Comparison of ENCODE assay signal across 10 cellular contexts in genomic region chr1:115430717-115431116, GRCh38.
A peak's percentile ranks its signal among the peaks of the same experiment; 100 is the strongest.
DNase-seq lines count a peak whose midpoint lies in the region; ATAC-seq, FAIRE-seq and TF ChIP-seq lines count a peak whose summit lies in the region.
"Had no signal": no experiment of that assay in that cellular context is flagged by ENCODE, and none has a peak within 500 bp of the region (broad histone marks: within the 10 kb centered on the region; RNA-seq: fewer than 3 reads in every experiment).

No MANE protein-coding gene starts in this region.

- DNase-seq in HepG2 (ENCODE audit: low spot score), result peak; percentile 30
- no peak for DNase-seq in right lobe of liver
- DNase-seq in fibroblast of lung (ENCODE audit: low read depth in 2 of 2), result peak; percentile 90 to 94
- DNase-seq in iPS-NIHi11 (ENCODE audit: low spot score), result no peak
- no peak for DNase-seq in stimulated activated effector memory CD8-positive, alpha-beta T cell treated with anti-CD3 and anti-CD28 coated beads, Interleukin-12 subunit alpha, Interleukin-12 subunit beta, amount 100 ng/mL, for 72 hours (ENCODE audit: low spot score in 2 of 2)
- DNase-seq in NCI-H1092 (lab: John Stamatoyannopoulos, UW), result no peak
- DNase-seq in natural killer cell, result no peak

- in situ Hi-C loops in HepG2 (cut with HindIII; ENCODE audit: extremely low pct_ligation_motif_present, low pct_unique_long_range_greater_than_20kb), result no loop called here

- TF ChIP-seq RAD21 in HepG2 (CRISPR knock-in tag; IDR thresholded peaks at IDR 0.05), result no peak

- H3K4me3 ChIP-seq in HepG2 (replicated peaks in 1 of 3; ENCODE audit: insufficient read depth in 1 of 3, low read depth in 2 of 3, low read length in 3 of 3) (no peak overlapping the region), right lobe of liver (no peak overlapping the region), fibroblast of lung (replicated peaks in 1 of 4; ENCODE audit: control extremely low read depth in 1 of 4, insufficient read depth in 1 of 4, low read depth in 3 of 4, low read length in 4 of 4) (no peak overlapping the region)

- no peak for TF ChIP-seq CTCF in HepG2 (CRISPR knock-in tag; IDR thresholded peaks at IDR 0.05)
- TF ChIP-seq CTCF in right lobe of liver (IDR thresholded peaks at IDR 0.05), result no peak
- TF ChIP-seq CTCF in fibroblast of lung (conservative IDR thresholded peaks at IDR 0.05 in 1 of 2, IDR thresholded peaks at IDR 0.05 in 1 of 2; ENCODE audit: low read depth in 1 of 2, low read length in 2 of 2), result no peak
- no peak for TF ChIP-seq CTCF in natural killer cell (IDR thresholded peaks at IDR 0.05)

- peaks cover 0 to 8% of the 10 kb centered on the region in 2 donors for H3K27me3 Mint-ChIP-seq in natural killer cell (ENCODE audit: low read depth in 2 of 2)

- no peaks in the 10 kb centered on the region for H3K4me1 Mint-ChIP-seq in stimulated activated effector memory CD8-positive, alpha-beta T cell treated with anti-CD3 and anti-CD28 coated beads, Interleukin-12 subunit alpha, Interleukin-12 subunit beta, amount 100 ng/mL, for 72 hours
- H3K4me1 Mint-ChIP-seq in natural killer cell, result no peaks in the 10 kb centered on the region

- 4% methylated on average over 6 of the region's 6 CpGs for whole genome bisulfite sequencing in HepG2 (ENCODE audit: low lambda C conversion rate)
- WGBS in right lobe of liver (ENCODE audit: insufficient coverage, low coverage, low lambda C conversion rate, missing lambda C conversion rate), result 53% methylated on average over 5 of the region's 6 CpGs

- H3K27me3 ChIP-seq in HepG2 (ENCODE audit: control insufficient read depth in 1 of 2, insufficient read depth in 2 of 2, low read length in 2 of 2), result peaks cover 0 to 1% of the 10 kb centered on the region in 2 experiments; a peak in 1 of 5 replicates
- H3K27me3 ChIP-seq in right lobe of liver, result no peaks in the 10 kb centered on the region
- no peaks in the 10 kb centered on the region for H3K27me3 ChIP-seq in fibroblast of lung (ENCODE audit: control insufficient read depth, insufficient read depth, low read length)

- H3K9me3 ChIP-seq in HepG2 (ENCODE audit: low read length) (no peaks in the 10 kb centered on the region), right lobe of liver (no peaks in the 10 kb centered on the region), fibroblast of lung (ENCODE audit: control insufficient read depth, insufficient read depth, low read depth, low read length) (no peaks in the 10 kb centered on the region)

- H4K20me1 ChIP-seq in HepG2 (ENCODE audit: insufficient read depth, low read length) (no peaks in the 10 kb centered on the region), fibroblast of lung (ENCODE audit: control insufficient read depth, extremely low read depth, insufficient read depth, low read length) (no peaks in the 10 kb centered on the region)

- H3K27ac Mint-ChIP-seq in stimulated activated effector memory CD8-positive, alpha-beta T cell treated with anti-CD3 and anti-CD28 coated beads, Interleukin-12 subunit alpha, Interleukin-12 subunit beta, amount 100 ng/mL, for 72 hours, result no peak overlapping the region
- no peak overlapping the region for H3K27ac Mint-ChIP-seq in natural killer cell
- H3K27ac Mint-ChIP-seq: WTC11 had no signal

- H3K36me3 ChIP-seq in HepG2 (replicated peaks in 1 of 2; ENCODE audit: control insufficient read depth in 1 of 2, insufficient read depth in 2 of 2, low read length in 2 of 2) (no peaks in the 10 kb centered on the region), right lobe of liver (no peaks in the 10 kb centered on the region), fibroblast of lung (ENCODE audit: control insufficient read depth, insufficient read depth, low read length) (no peaks in the 10 kb centered on the region)

- H3K4me2 ChIP-seq in HepG2 (ENCODE audit: low read depth, low read length) (no peak overlapping the region), fibroblast of lung (ENCODE audit: extremely low read depth, insufficient read depth, low read length) (no peak overlapping the region)

- CTCF ChIA-PET in HepG2 (lab: Yijun Ruan, JAX; ENCODE audit: low intra/inter-chr PET ratio, low total read pairs), result no interaction called here

- FAIRE-seq in HepG2 (lab: Jason Lieb, UNC), result no peak

- intact Hi-C loops in HepG2 (cut with micrococcal nuclease; ENCODE audit: unreplicated experiment), result no loop called here
- intact Hi-C loops in right lobe of liver (cut with DNase I), result no loop called here
- intact Hi-C loops in natural killer cell (cut with micrococcal nuclease), result no loop called here

- BruUV-seq in HepG2 (replicated peaks; lab: Mats Ljungman, UMichigan), result no TSS peak

- TF ChIP-seq EP300 in HepG2 (IDR thresholded peaks at IDR 0.05; ENCODE audit: low read depth in 2 of 2, low read length in 2 of 2), result no peak
- no peak for TF ChIP-seq EP300 in HepG2 (CRISPR knock-in tag; IDR thresholded peaks at IDR 0.05; ENCODE audit: borderline replicate concordance)

- H2AFZ ChIP-seq in HepG2 (ENCODE audit: low read length), result no peak overlapping the region
- H2AFZ ChIP-seq in fibroblast of lung (ENCODE audit: low read length), result no peak overlapping the region

- ATAC-seq in HepG2 (no peak), right lobe of liver (no peak), natural killer cell (no peak)
- ATAC-seq in stimulated activated effector memory CD8-positive, alpha-beta T cell treated with anti-CD3 and anti-CD28 coated beads, Interleukin-12 subunit alpha, Interleukin-12 subunit beta, amount 100 ng/mL, for 72 hours, result no peak
- ATAC-seq: WTC11 had no signal

- H3K27ac ChIP-seq in HepG2 (ENCODE audit: extremely low read length, insufficient read depth, low read length) (no peak overlapping the region), right lobe of liver (no peak overlapping the region), fibroblast of lung (ENCODE audit: insufficient read depth, low read length) (peak overlapping the region; percentile 67)
- H3K27ac ChIP-seq: parathyroid adenoma had no signal

- H3K9ac ChIP-seq in HepG2 (ENCODE audit: insufficient read depth, low read depth, low read length) (no peak overlapping the region), fibroblast of lung (ENCODE audit: insufficient read depth, low read length) (no peak overlapping the region)
- H3K9ac ChIP-seq: parathyroid adenoma had no signal

- POLR2A ChIA-PET in HepG2 (lab: Yijun Ruan, JAX), result no interaction called here

- H3K79me2 ChIP-seq in HepG2 (ENCODE audit: insufficient read depth, low read length) (no peaks in the 10 kb centered on the region), fibroblast of lung (ENCODE audit: control insufficient read depth, insufficient read depth, low read length) (no peaks in the 10 kb centered on the region)
- H3K79me2 ChIP-seq: parathyroid adenoma had no signal

- TF ChIP-seq POLR2A in HepG2 (IDR thresholded peaks at IDR 0.05; ENCODE audit: insufficient read depth in 1 of 2, low read depth in 2 of 2, low read length in 2 of 2) (no peak), right lobe of liver (IDR thresholded peaks at IDR 0.05) (no peak)

- H3K36me3 Mint-ChIP-seq in stimulated activated effector memory CD8-positive, alpha-beta T cell treated with anti-CD3 and anti-CD28 coated beads, Interleukin-12 subunit alpha, Interleukin-12 subunit beta, amount 100 ng/mL, for 72 hours, result no peaks in the 10 kb centered on the region
- H3K36me3 Mint-ChIP-seq in natural killer cell, result no peaks in the 10 kb centered on the region
- H3K36me3 Mint-ChIP-seq: WTC11 had no signal

- no peaks in the 10 kb centered on the region for H3K9me3 Mint-ChIP-seq in stimulated activated effector memory CD8-positive, alpha-beta T cell treated with anti-CD3 and anti-CD28 coated beads, Interleukin-12 subunit alpha, Interleukin-12 subunit beta, amount 100 ng/mL, for 72 hours
- no peaks in the 10 kb centered on the region for H3K9me3 Mint-ChIP-seq in natural killer cell
- H3K9me3 Mint-ChIP-seq: WTC11 had no signal

- H3K4me3 Mint-ChIP-seq in stimulated activated effector memory CD8-positive, alpha-beta T cell treated with anti-CD3 and anti-CD28 coated beads, Interleukin-12 subunit alpha, Interleukin-12 subunit beta, amount 100 ng/mL, for 72 hours, result no peak overlapping the region
- no peak overlapping the region for H3K4me3 Mint-ChIP-seq in natural killer cell
- H3K4me3 Mint-ChIP-seq: WTC11 had no signal

- H3K4me1 ChIP-seq in HepG2 (ENCODE audit: insufficient read depth, low read length) (no peaks in the 10 kb centered on the region), right lobe of liver (no peaks in the 10 kb centered on the region), fibroblast of lung (ENCODE audit: control insufficient read depth, extremely low read depth, insufficient read depth, low read length) (peaks cover 27% of the 10 kb centered on the region)

TF ChIP-seq in HepG2, 621 proteins besides CTCF, POLR2A, EP300 and RAD21 (continues in another document):
- TF ChIP-seq FOSL2 (CRISPR knock-in tag; IDR thresholded peaks at IDR 0.05) (peak; percentile 87), ZNF576 (CRISPR knock-in tag; IDR thresholded peaks at IDR 0.05) (no peak), FOSL1 (CRISPR knock-in tag; IDR thresholded peaks at IDR 0.05; ENCODE audit: borderline replicate concordance) (peak; percentile 16; the same call in 1 of the 2 replicates), ZNF780A (CRISPR knock-in tag; IDR thresholded peaks at IDR 0.05) (no peak), TOPORS (CRISPR knock-in tag; IDR thresholded peaks at IDR 0.05) (no peak), CEBPB (IDR thresholded peaks at IDR 0.05; ENCODE audit: borderline replicate concordance, low read depth, low read length) (peak; percentile 50; the same call in 1 of the 2 replicates), ADNP (CRISPR knock-in tag; IDR thresholded peaks at IDR 0.05) (no peak)

TF ChIP-seq in PFSK-1, 5 proteins besides CTCF, POLR2A, EP300 and RAD21 (continues in another document):
- TF ChIP-seq FOXP2 (optimal IDR thresholded peaks at IDR 0.05; ENCODE audit: borderline replicate concordance, extremely low read depth, extremely low read length, insufficient read depth), result peak; percentile 39

Comparison
In these comparisons a context has a peak if more than half of its experiments do, and no peak if none do; other contexts are left out.
1. DNase-seq: peak in HepG2 (single experiment) and fibroblast of lung (2 of 2); none in right lobe of liver (0 of 3), iPS-NIHi11 (single experiment), stimulated activated effector memory CD8-positive, alpha-beta T cell treated with anti-CD3 and anti-CD28 coated beads, Interleukin-12 subunit alpha, Interleukin-12 subunit beta, amount 100 ng/mL, for 72 hours (0 of 2), NCI-H1092 (single experiment) and natural killer cell (single experiment).